In genomic region chr20:1274485-1275313, GRCh38 we compare ENCODE assay signal across 11 cellular contexts.
DNase-seq lines count a peak whose midpoint lies in the region; ATAC-seq lines count a peak whose summit lies in the region.
"Had no signal": no experiment of that assay in that cellular context is flagged by ENCODE, and none has a peak within 500 bp of the region (broad histone marks: within the 10 kb centered on the region; RNA-seq: fewer than 3 reads in every experiment).

No MANE protein-coding gene starts in this region.

- peak; percentile 81 for DNase-seq in COLO668 (lab: John Stamatoyannopoulos, UW; ENCODE audit: unreplicated experiment)
- peak; percentile 95 for DNase-seq in NCI-H1092 treated with DMSO at 0.1 percent for 48 hours (lab: John Stamatoyannopoulos, UW)
- DNase-seq in NCI-H510A treated with DMSO at 0.1 percent for 48 hours (lab: John Stamatoyannopoulos, UW): peak; percentile 58
- DNase-seq in medulla oblongata (ENCODE audit: extremely low spot score): peak; percentile 54
- no peak for DNase-seq in AG08396 (ENCODE audit: low spot score)
- DNase-seq: activated T-cell treated with anti-CD3 and anti-CD28 coated beads for 4 hours; amniotic stem cell; NCI-H2227 treated with DMSO at 0.1 percent for 48 hours; stimulated activated naive CD8-positive, alpha-beta T cell treated with anti-CD3 and anti-CD28 coated beads, Interleukin-15, amount 100 ng/mL, for 72 hours had no signal

- ATAC-seq in HG03108 (IDR thresholded peaks at IDR 0.05; ENCODE audit: unreplicated experiment) (no peak), GM21529 (IDR thresholded peaks at IDR 0.05; ENCODE audit: unreplicated experiment) (no peak)
- ATAC-seq: stimulated activated naive CD8-positive, alpha-beta T cell treated with anti-CD3 and anti-CD28 coated beads, Interleukin-15, amount 100 ng/mL, for 72 hours had no signal
